28 cellular contexts compared by ENCODE assay signal in the genomic region with DNA sequence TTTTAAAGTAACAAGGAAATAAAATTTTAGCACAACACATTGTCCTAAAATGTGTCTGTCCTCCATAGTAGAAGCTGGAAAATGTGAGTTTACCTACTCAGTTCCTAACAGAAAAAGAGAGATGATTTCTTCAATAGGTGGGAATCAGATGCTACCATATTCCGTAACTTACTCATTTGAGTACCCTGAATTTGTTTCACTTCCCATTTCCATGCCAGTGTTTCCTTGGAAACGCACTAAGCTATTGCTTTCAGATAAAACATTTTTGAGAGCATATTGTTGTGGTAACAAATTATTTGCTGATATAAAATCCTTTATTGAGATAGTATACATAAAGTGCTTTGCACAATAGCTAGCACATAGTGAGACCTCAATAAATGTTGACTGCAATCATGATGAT.
"Had no signal": no experiment of that assay in that cellular context is flagged by ENCODE, and none has a peak within 500 bp of the region (broad histone marks: within the 10 kb centered on the region; RNA-seq: fewer than 3 reads in every experiment).

No MANE protein-coding gene starts in this region.

- H3K4me1 ChIP-seq: adrenal gland, body of pancreas, esophagus squamous epithelium, lower lobe of right lung, neural progenitor cell, tibial nerve had no signal

- H3K4me3 ChIP-seq: adrenal gland, body of pancreas, esophagus squamous epithelium, lower lobe of right lung, neural progenitor cell, tibial nerve had no signal

- H3K9me3 ChIP-seq: adrenal gland, body of pancreas, esophagus squamous epithelium, lower lobe of right lung, tibial nerve had no signal

- DNase-seq: activated CD4-positive, alpha-beta T cell treated with anti-CD3 and anti-CD28 coated beads for 48 hours; activated CD4-positive, alpha-beta T cell treated with anti-CD3 and anti-CD28 coated beads, Interleukin-2, amount 50 U/mL, for 48 hours; activated CD8-positive, alpha-beta memory T cell treated with anti-CD3 and anti-CD28 coated beads for 24 hours; activated effector memory CD4-positive, alpha-beta T cell treated with Interleukin-2 at 50 U/mL for 16 hours; activated naive CD4-positive, alpha-beta T cell treated with anti-CD3 and anti-CD28 coated beads for 36 hours; activated naive CD8-positive, alpha-beta T cell treated with anti-CD3 and anti-CD28 coated beads for 36 hours; adrenal gland; aorta; body of pancreas; dermis blood vessel endothelial cell; effector CD4-positive, alpha-beta T cell; esophagus squamous epithelium; kidney glomerular epithelial cell; lower lobe of right lung; mesenchymal stem cell; natural killer cell; posterior cingulate gyrus; right cardiac atrium; stimulated activated CD4-positive, alpha-beta T cell treated with anti-CD3 and anti-CD28 coated beads, Interleukin-15, amount 100 ng/mL, for 24 hours; stimulated activated CD4-positive, alpha-beta T cell treated with anti-CD3 and anti-CD28 coated beads, Interleukin-2, amount 100 ng/mL, for 48 hours; stimulated activated naive CD4-positive, alpha-beta T cell treated with Interleukin-2 at 50 U/mL for 16 hours; WERI-Rb-1 had no signal

- H3K27me3 ChIP-seq: adrenal gland, body of pancreas, esophagus squamous epithelium, neural progenitor cell, tibial nerve had no signal

- FAIRE-seq: colon, frontal cortex had no signal

- ATAC-seq: activated CD4-positive, CD25-positive, alpha-beta regulatory T cell treated with anti-CD3 and anti-CD28 coated beads, Interleukin-2, amount 50 U/mL, for 24 hours; body of pancreas; left lobe of liver; lower lobe of right lung; natural killer cell; right cardiac atrium had no signal

- H3K27ac ChIP-seq: adrenal gland, body of pancreas, esophagus squamous epithelium, lower lobe of right lung, neural progenitor cell, tibial nerve, WERI-Rb-1 had no signal

- H3K36me3 ChIP-seq: adrenal gland, esophagus squamous epithelium, lower lobe of right lung, neural progenitor cell, tibial nerve, WERI-Rb-1 had no signal
